Comparison of ENCODE assay signal across 8 cellular contexts in genomic region chr16:53100131-53100748, GRCh38. TPM values are rescaled to one million over a fixed set of nuclear protein-coding genes. Genes with fewer than 3 reads are reported as not detected.
DNase-seq lines count a peak whose midpoint lies in the region; ATAC-seq and TF ChIP-seq lines count a peak whose summit lies in the region.

No MANE protein-coding gene starts in this region.

- H3K4me1 Mint-ChIP-seq in Calu3 (ENCODE audit: low read depth, unreplicated experiment) (peaks cover 36% of the 10 kb centered on the region), progenitor cell of endocrine pancreas (ENCODE audit: low read depth) (peaks cover 13% of the 10 kb centered on the region)

- peak overlapping the region; percentile 98 for H3K27ac ChIP-seq in PC-3 (ENCODE audit: low read length)

- intact Hi-C loops in Calu3 (cut with micrococcal nuclease; ENCODE audit: unreplicated experiment): no loop called here
- intact Hi-C loops in PC-3 (cut with micrococcal nuclease): no loop called here

- ATAC-seq in PC-3: no peak
- ATAC-seq in HG03342 (IDR thresholded peaks at IDR 0.05; ENCODE audit: unreplicated experiment): no peak
- no peak for ATAC-seq in HG03196 (IDR thresholded peaks at IDR 0.05; ENCODE audit: unreplicated experiment)

- H3K4me3 ChIP-seq in PC-3 (ENCODE audit: low read length) (peak overlapping the region; percentile 41; the same call in 1 of the 2 replicates), epithelial cell of proximal tubule (ENCODE audit: low read depth, low read length) (peak overlapping the region; percentile 51)

- H3K4me2 ChIP-seq in PC-3 (ENCODE audit: low read length): peak overlapping the region; percentile 64

- H3F3A ChIP-seq in PC-3 (ENCODE audit: low read length, unreplicated experiment): peaks cover 7% of the 10 kb centered on the region

- no peak for TF ChIP-seq CTCF in Calu3 (IDR thresholded peaks at IDR 0.05; ENCODE audit: unreplicated experiment)
- no peak for TF ChIP-seq CTCF in PC-3 (conservative IDR thresholded peaks at IDR 0.05; ENCODE audit: low read depth, low read length)
- TF ChIP-seq CTCF in epithelial cell of proximal tubule (conservative IDR thresholded peaks at IDR 0.05; ENCODE audit: low read depth, low read length): no peak
- no peak for TF ChIP-seq CTCF in progenitor cell of endocrine pancreas (IDR thresholded peaks at IDR 0.05; ENCODE audit: unreplicated experiment)

- H3K4me1 ChIP-seq in PC-3 (ENCODE audit: insufficient read depth, low read length): peaks cover 17% of the 10 kb centered on the region

- H3K9ac ChIP-seq in PC-3 (ENCODE audit: low read length): peak overlapping the region; percentile 71

- POLR2A ChIA-PET in PC-3 (lab: Charles Lee; ENCODE audit: unreplicated experiment): no interaction called here

- H2AFZ ChIP-seq in PC-3 (ENCODE audit: low read length): peak overlapping the region; percentile 70

- H3K9me3 Mint-ChIP-seq in Calu3 (ENCODE audit: low read depth, unreplicated experiment) (no peaks in the 10 kb centered on the region), progenitor cell of endocrine pancreas (ENCODE audit: low read depth) (no peaks in the 10 kb centered on the region)

- H3K27me3 Mint-ChIP-seq in Calu3 (ENCODE audit: unreplicated experiment) (no peaks in the 10 kb centered on the region), progenitor cell of endocrine pancreas (no peaks in the 10 kb centered on the region)

- peak overlapping the region; percentile 72 for H3K4me3 Mint-ChIP-seq in Calu3 (ENCODE audit: low read depth, unreplicated experiment)
- peak overlapping the region; percentile 67 for H3K4me3 Mint-ChIP-seq in progenitor cell of endocrine pancreas (ENCODE audit: low read depth)

- no peak for DNase-seq in Calu3
- no peak for DNase-seq in PC-3
- DNase-seq in epithelial cell of proximal tubule (ENCODE audit: low read depth): no peak
- DNase-seq in progenitor cell of endocrine pancreas (ENCODE audit: low spot score, unreplicated experiment): no peak
- DNase-seq in HUDEP-2 (lab: John Stamatoyannopoulos, UW; ENCODE audit: unreplicated experiment in 76 of 76): no peak
- DNase-seq in A172 (ENCODE audit: low spot score): no peak

- H4K20me1 ChIP-seq in PC-3 (ENCODE audit: low read length): no peaks in the 10 kb centered on the region

- H3K9me2 ChIP-seq in PC-3 (replicated peaks; ENCODE audit: low read length): no peaks in the 10 kb centered on the region

- TSS peak; percentile 51 for BruUV-seq in Calu3 (replicated peaks; lab: Mats Ljungman, UMichigan)
- BruUV-seq in PC-3 (replicated peaks; lab: Mats Ljungman, UMichigan): no TSS peak

- 0 out of 2 replicates have a peak, but pooled peaks cover 8% of the 10 kb centered on the region for H3K79me2 ChIP-seq in PC-3 (ENCODE audit: low read length)

- H3K36me3 ChIP-seq in PC-3 (ENCODE audit: low read depth, low read length): peaks cover 17% of the 10 kb centered on the region

- CTCF ChIA-PET in Calu3 (lab: Charles Lee): interaction anchor here (0.7 to 2.6 kb wide), 7 partner anchors 12 to 45 kb away, joined by 3 to 15 read pairs (median 7); partner anchors contain the start of gene CHD9
- CTCF ChIA-PET in PC-3 (lab: Charles Lee): interaction anchor here (1.5 kb wide), 1 partner anchor 45 kb away, joined by 7 read pairs; the partner anchor contains the start of gene CHD9

- H3K27me3 ChIP-seq in PC-3 (ENCODE audit: low read length): no peaks in the 10 kb centered on the region

- H3K36me3 Mint-ChIP-seq in Calu3 (ENCODE audit: insufficient read depth, unreplicated experiment) (peaks cover 13% of the 10 kb centered on the region), progenitor cell of endocrine pancreas (ENCODE audit: insufficient read depth) (no peaks in the 10 kb centered on the region)

- H3K9me3 ChIP-seq in PC-3 (ENCODE audit: low read length): peaks cover 8% of the 10 kb centered on the region

- H3K27ac Mint-ChIP-seq in Calu3 (ENCODE audit: unreplicated experiment) (peak overlapping the region; percentile 93), progenitor cell of endocrine pancreas (peak overlapping the region; percentile 97)

RNA-seq across cellular contexts. Expression of gene CHD9, which starts 45.4 kb away (rescaled TPM):
- 61.8 and 69.5 TPM in 2 replicates for total RNA-seq in Calu3 (2022)
- total RNA-seq in PC-3 (2014; rRNA removed): 13.3 and 19.5 TPM in 2 replicates
- 10.6 and 14.6 TPM in 2 replicates for total RNA-seq in epithelial cell of proximal tubule
- total RNA-seq in progenitor cell of endocrine pancreas: 67.7 TPM in 2 replicates
- total RNA-seq in A172 (2014; rRNA removed; shearing (Covaris generic)): 28.8 and 35.5 TPM in 2 replicates

RNA-seq across cellular contexts. Expression of gene CHD9NB, which starts 47.5 kb away (rescaled TPM):
- total RNA-seq in Calu3 (2022) (5.9 and 6.4 TPM in 2 replicates), PC-3 (2014; rRNA removed) (0.40 TPM in 1 of 2 replicates, not detected in the other), epithelial cell of proximal tubule (0.07 and 1.5 TPM in 2 replicates), progenitor cell of endocrine pancreas (1.1 and 1.3 TPM in 2 replicates)
- 1.0 and 1.6 TPM in 2 replicates for total RNA-seq in A172 (2014; rRNA removed; shearing (Covaris generic))
